1 cellular context compared by ENCODE assay signal in genomic region chr22:42052765-42053164, GRCh38.
TF ChIP-seq lines count a peak whose summit lies in the region.

No MANE protein-coding gene starts in this region.

TF ChIP-seq in GM12878, 131 proteins besides CTCF, POLR2A, EP300 and RAD21:
- no peak for TF ChIP-seq BRCA1 (IDR thresholded peaks at IDR 0.05; ENCODE audit: low read depth, low read length)
- TF ChIP-seq DPF2 (IDR thresholded peaks at IDR 0.05), result no peak
- no peak for TF ChIP-seq SIX5 (IDR thresholded peaks at IDR 0.05; ENCODE audit: low read depth, low read length, severe bottlenecking)
- no peak for TF ChIP-seq YBX1 (IDR thresholded peaks at IDR 0.05)
- no peak for TF ChIP-seq ZBTB40 (IDR thresholded peaks at IDR 0.05; ENCODE audit: borderline replicate concordance)
- no peak for TF ChIP-seq SP1 (IDR thresholded peaks at IDR 0.05; ENCODE audit: low read depth, low read length)
- TF ChIP-seq POLR2AphosphoS5 (IDR thresholded peaks at IDR 0.05; ENCODE audit: low read length), result no peak
- TF ChIP-seq ZBTB33 (IDR thresholded peaks at IDR 0.05), result no peak
- no peak for TF ChIP-seq ZSCAN29 (IDR thresholded peaks at IDR 0.05)
- TF ChIP-seq EGR1 (IDR thresholded peaks at IDR 0.05; ENCODE audit: borderline replicate concordance in 1 of 2, low read depth in 2 of 2, low read length in 2 of 2), result no peak
